In genomic region chr7:135939268-135939667, GRCh38 we compare ENCODE assay signal across 1 cellular context.
TF ChIP-seq lines count a peak whose summit lies in the region.

No MANE protein-coding gene starts in this region.

TF ChIP-seq in K562, 482 proteins besides CTCF, POLR2A, EP300 and RAD21 (continued from another document):
- TF ChIP-seq, protein P1, sequence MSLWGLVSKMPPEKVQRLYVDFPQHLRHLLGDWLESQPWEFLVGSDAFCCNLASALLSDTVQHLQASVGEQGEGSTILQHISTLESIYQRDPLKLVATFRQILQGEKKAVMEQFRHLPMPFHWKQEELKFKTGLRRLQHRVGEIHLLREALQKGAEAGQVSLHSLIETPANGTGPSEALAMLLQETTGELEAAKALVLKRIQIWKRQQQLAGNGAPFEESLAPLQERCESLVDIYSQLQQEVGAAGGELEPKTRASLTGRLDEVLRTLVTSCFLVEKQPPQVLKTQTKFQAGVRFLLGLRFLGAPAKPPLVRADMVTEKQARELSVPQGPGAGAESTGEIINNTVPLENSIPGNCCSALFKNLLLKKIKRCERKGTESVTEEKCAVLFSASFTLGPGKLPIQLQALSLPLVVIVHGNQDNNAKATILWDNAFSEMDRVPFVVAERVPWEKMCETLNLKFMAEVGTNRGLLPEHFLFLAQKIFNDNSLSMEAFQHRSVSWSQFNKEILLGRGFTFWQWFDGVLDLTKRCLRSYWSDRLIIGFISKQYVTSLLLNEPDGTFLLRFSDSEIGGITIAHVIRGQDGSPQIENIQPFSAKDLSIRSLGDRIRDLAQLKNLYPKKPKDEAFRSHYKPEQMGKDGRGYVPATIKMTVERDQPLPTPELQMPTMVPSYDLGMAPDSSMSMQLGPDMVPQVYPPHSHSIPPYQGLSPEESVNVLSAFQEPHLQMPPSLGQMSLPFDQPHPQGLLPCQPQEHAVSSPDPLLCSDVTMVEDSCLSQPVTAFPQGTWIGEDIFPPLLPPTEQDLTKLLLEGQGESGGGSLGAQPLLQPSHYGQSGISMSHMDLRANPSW (CRISPR knock-in tag; IDR thresholded peaks at IDR 0.05), result no peak
- TF ChIP-seq TEAD1 (CRISPR knock-in tag; IDR thresholded peaks at IDR 0.05), result 0 out of 4 replicates have a peak, but pooled peaks of 1 of the 2 experiments have one; percentile 31
- TF ChIP-seq CTBP1 (IDR thresholded peaks at IDR 0.05; ENCODE audit: borderline replicate concordance), result no peak
- TF ChIP-seq NEUROD1 (IDR thresholded peaks at IDR 0.05; ENCODE audit: borderline replicate concordance, low read depth, low read length, partially characterized antibody), result peak; percentile 52
- TF ChIP-seq SETDB1 (IDR thresholded peaks at IDR 0.05; ENCODE audit: low read length), result no peak
- no peak for TF ChIP-seq PTRF (tag; IDR thresholded peaks at IDR 0.05)
- TF ChIP-seq POLR2B (IDR thresholded peaks at IDR 0.05; ENCODE audit: low read depth, partially characterized antibody), result no peak
- TF ChIP-seq, protein P2, sequence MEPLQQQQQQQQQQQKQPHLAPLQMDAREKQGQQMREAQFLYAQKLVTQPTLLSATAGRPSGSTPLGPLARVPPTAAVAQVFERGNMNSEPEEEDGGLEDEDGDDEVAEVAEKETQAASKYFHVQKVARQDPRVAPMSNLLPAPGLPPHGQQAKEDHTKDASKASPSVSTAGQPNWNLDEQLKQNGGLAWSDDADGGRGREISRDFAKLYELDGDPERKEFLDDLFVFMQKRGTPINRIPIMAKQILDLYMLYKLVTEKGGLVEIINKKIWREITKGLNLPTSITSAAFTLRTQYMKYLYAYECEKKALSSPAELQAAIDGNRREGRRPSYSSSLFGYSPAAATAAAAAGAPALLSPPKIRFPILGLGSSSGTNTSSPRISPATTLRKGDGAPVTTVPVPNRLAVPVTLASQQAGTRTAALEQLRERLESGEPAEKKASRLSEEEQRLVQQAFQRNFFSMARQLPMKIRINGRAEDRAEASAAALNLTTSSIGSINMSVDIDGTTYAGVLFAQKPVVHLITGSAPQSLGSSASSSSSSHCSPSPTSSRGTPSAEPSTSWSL (CRISPR knock-in tag; IDR thresholded peaks at IDR 0.05; ENCODE audit: borderline replicate concordance), result no peak
- TF ChIP-seq SMARCB1 (IDR thresholded peaks at IDR 0.05; ENCODE audit: insufficient read length, low read depth), result no peak
- TF ChIP-seq ZNF324 (CRISPR knock-in tag; IDR thresholded peaks at IDR 0.05), result no peak
- TF ChIP-seq, protein P3, sequence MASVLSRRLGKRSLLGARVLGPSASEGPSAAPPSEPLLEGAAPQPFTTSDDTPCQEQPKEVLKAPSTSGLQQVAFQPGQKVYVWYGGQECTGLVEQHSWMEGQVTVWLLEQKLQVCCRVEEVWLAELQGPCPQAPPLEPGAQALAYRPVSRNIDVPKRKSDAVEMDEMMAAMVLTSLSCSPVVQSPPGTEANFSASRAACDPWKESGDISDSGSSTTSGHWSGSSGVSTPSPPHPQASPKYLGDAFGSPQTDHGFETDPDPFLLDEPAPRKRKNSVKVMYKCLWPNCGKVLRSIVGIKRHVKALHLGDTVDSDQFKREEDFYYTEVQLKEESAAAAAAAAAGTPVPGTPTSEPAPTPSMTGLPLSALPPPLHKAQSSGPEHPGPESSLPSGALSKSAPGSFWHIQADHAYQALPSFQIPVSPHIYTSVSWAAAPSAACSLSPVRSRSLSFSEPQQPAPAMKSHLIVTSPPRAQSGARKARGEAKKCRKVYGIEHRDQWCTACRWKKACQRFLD (CRISPR knock-in tag; IDR thresholded peaks at IDR 0.05), result peak; percentile 71
- TF ChIP-seq ZNF586 (CRISPR knock-in tag; conservative IDR thresholded peaks at IDR 0.05), result no peak
- no peak for TF ChIP-seq ELF2 (CRISPR knock-in tag; IDR thresholded peaks at IDR 0.05)
- TF ChIP-seq NBN (IDR thresholded peaks at IDR 0.05; ENCODE audit: low read depth), result peak; percentile 38; the same call in 1 of the 2 replicates
- TF ChIP-seq NCOR1 (IDR thresholded peaks at IDR 0.05), result peak; percentile 69
- TF ChIP-seq, protein P4, sequence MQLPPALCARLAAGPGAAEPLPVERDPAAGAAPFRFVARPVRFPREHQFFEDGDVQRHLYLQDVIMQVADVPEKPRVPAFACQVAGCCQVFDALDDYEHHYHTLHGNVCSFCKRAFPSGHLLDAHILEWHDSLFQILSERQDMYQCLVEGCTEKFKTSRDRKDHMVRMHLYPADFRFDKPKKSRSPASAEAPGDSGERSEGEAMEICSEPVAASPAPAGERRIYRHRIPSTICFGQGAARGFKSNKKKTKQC (CRISPR knock-in tag; IDR thresholded peaks at IDR 0.05), result no peak
- TF ChIP-seq WHSC1 (IDR thresholded peaks at IDR 0.05; ENCODE audit: low read length), result no peak
- no peak for TF ChIP-seq HNRNPUL1 (IDR thresholded peaks at IDR 0.05; ENCODE audit: low read length)
- no peak for TF ChIP-seq SAFB (IDR thresholded peaks at IDR 0.05; ENCODE audit: borderline replicate concordance, low read depth, low read length)
- TF ChIP-seq HLTF (IDR thresholded peaks at IDR 0.05), result no peak
- TF ChIP-seq ELF4 (CRISPR knock-in tag; IDR thresholded peaks at IDR 0.05), result no peak
- no peak for TF ChIP-seq PTBP1 (IDR thresholded peaks at IDR 0.05; ENCODE audit: low read depth, low read length)
- no peak for TF ChIP-seq TCFL5 (CRISPR knock-in tag; conservative IDR thresholded peaks at IDR 0.05)
- no peak for TF ChIP-seq SIN3A (IDR thresholded peaks at IDR 0.05; ENCODE audit: borderline replicate concordance in 2 of 2, control insufficient read depth in 1 of 2, low read depth in 2 of 2, low read length in 2 of 2)
- TF ChIP-seq ILK (tag; IDR thresholded peaks at IDR 0.05; ENCODE audit: borderline replicate concordance, low read depth), result no peak
- no peak for TF ChIP-seq MTA2 (IDR thresholded peaks at IDR 0.05; ENCODE audit: low read depth)
- TF ChIP-seq MTF1 (CRISPR knock-in tag; IDR thresholded peaks at IDR 0.05; ENCODE audit: borderline replicate concordance), result no peak
- peak; percentile 72 to 75 for TF ChIP-seq FOXK2 (conservative IDR thresholded peaks at IDR 0.05 in 1 of 2, IDR thresholded peaks at IDR 0.05 in 1 of 2; ENCODE audit: low read depth in 2 of 2)
- no peak for TF ChIP-seq ZNF561 (CRISPR knock-in tag; conservative IDR thresholded peaks at IDR 0.05)
- no peak for TF ChIP-seq EP400 (IDR thresholded peaks at IDR 0.05)
- TF ChIP-seq SAP30 (IDR thresholded peaks at IDR 0.05; ENCODE audit: borderline replicate concordance, insufficient read depth, low read depth, low read length, poor library complexity, severe bottlenecking), result no peak
- no peak for TF ChIP-seq JUNB (CRISPR knock-in tag; conservative IDR thresholded peaks at IDR 0.05)
- TF ChIP-seq PHB (CRISPR knock-in tag; IDR thresholded peaks at IDR 0.05), result no peak
- no peak for TF ChIP-seq FOS (IDR thresholded peaks at IDR 0.05; ENCODE audit: extremely low read depth, insufficient read length)
- TF ChIP-seq, protein P5, sequence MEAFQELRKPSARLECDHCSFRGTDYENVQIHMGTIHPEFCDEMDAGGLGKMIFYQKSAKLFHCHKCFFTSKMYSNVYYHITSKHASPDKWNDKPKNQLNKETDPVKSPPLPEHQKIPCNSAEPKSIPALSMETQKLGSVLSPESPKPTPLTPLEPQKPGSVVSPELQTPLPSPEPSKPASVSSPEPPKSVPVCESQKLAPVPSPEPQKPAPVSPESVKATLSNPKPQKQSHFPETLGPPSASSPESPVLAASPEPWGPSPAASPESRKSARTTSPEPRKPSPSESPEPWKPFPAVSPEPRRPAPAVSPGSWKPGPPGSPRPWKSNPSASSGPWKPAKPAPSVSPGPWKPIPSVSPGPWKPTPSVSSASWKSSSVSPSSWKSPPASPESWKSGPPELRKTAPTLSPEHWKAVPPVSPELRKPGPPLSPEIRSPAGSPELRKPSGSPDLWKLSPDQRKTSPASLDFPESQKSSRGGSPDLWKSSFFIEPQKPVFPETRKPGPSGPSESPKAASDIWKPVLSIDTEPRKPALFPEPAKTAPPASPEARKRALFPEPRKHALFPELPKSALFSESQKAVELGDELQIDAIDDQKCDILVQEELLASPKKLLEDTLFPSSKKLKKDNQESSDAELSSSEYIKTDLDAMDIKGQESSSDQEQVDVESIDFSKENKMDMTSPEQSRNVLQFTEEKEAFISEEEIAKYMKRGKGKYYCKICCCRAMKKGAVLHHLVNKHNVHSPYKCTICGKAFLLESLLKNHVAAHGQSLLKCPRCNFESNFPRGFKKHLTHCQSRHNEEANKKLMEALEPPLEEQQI (IDR thresholded peaks at IDR 0.05), result no peak
- no peak for TF ChIP-seq HOXB6 (CRISPR knock-in tag; IDR thresholded peaks at IDR 0.05; ENCODE audit: borderline replicate concordance)
- TF ChIP-seq, protein P6, sequence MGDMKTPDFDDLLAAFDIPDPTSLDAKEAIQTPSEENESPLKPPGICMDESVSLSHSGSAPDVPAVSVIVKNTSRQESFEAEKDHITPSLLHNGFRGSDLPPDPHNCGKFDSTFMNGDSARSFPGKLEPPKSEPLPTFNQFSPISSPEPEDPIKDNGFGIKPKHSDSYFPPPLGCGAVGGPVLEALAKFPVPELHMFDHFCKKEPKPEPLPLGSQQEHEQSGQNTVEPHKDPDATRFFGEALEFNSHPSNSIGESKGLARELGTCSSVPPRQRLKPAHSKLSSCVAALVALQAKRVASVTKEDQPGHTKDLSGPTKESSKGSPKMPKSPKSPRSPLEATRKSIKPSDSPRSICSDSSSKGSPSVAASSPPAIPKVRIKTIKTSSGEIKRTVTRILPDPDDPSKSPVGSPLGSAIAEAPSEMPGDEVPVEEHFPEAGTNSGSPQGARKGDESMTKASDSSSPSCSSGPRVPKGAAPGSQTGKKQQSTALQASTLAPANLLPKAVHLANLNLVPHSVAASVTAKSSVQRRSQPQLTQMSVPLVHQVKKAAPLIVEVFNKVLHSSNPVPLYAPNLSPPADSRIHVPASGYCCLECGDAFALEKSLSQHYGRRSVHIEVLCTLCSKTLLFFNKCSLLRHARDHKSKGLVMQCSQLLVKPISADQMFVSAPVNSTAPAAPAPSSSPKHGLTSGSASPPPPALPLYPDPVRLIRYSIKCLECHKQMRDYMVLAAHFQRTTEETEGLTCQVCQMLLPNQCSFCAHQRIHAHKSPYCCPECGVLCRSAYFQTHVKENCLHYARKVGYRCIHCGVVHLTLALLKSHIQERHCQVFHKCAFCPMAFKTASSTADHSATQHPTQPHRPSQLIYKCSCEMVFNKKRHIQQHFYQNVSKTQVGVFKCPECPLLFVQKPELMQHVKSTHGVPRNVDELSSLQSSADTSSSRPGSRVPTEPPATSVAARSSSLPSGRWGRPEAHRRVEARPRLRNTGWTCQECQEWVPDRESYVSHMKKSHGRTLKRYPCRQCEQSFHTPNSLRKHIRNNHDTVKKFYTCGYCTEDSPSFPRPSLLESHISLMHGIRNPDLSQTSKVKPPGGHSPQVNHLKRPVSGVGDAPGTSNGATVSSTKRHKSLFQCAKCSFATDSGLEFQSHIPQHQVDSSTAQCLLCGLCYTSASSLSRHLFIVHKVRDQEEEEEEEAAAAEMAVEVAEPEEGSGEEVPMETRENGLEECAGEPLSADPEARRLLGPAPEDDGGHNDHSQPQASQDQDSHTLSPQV (IDR thresholded peaks at IDR 0.05), result peak; percentile 82
- TF ChIP-seq ETV6 (IDR thresholded peaks at IDR 0.05; ENCODE audit: borderline replicate concordance in 1 of 2, low read depth in 2 of 2, low read length in 1 of 2), result no peak
- TF ChIP-seq ETV6 (CRISPR knock-in tag; IDR thresholded peaks at IDR 0.05; ENCODE audit: borderline replicate concordance), result no peak
- TF ChIP-seq MECOM (CRISPR knock-in tag; IDR thresholded peaks at IDR 0.05), result no peak
